In genomic region chr20:35134900-35135299, GRCh38 we compare ENCODE assay signal across 18 cellular contexts. TPM values are rescaled to one million over a fixed set of nuclear protein-coding genes. Genes with fewer than 3 reads are reported as not detected.
A peak's percentile ranks its signal among the peaks of the same experiment; 100 is the strongest.
DNase-seq lines count a peak whose midpoint lies in the region; ATAC-seq, FAIRE-seq and TF ChIP-seq lines count a peak whose summit lies in the region.
"Had no signal": no experiment of that assay in that cellular context is flagged by ENCODE, and none has a peak within 500 bp of the region (broad histone marks: within the 10 kb centered on the region; RNA-seq: fewer than 3 reads in every experiment).

No MANE protein-coding gene starts in this region.

- no peaks in the 10 kb centered on the region for H3K79me2 ChIP-seq in K562 (ENCODE audit: control insufficient read depth, insufficient read depth, low read length)

- no peaks in the 10 kb centered on the region for H3K27me3 ChIP-seq in K562 (ENCODE audit: control insufficient read depth in 2 of 2, insufficient read depth in 2 of 2, low read length in 2 of 2)
- H3K27me3 ChIP-seq in skeletal muscle tissue (ENCODE audit: control insufficient read depth in 3 of 3, insufficient read depth in 3 of 3, low read length in 3 of 3): no peaks in the 10 kb centered on the region
- no peaks in the 10 kb centered on the region for H3K27me3 ChIP-seq in sigmoid colon
- H3K27me3 ChIP-seq: BLaER1, vagina had no signal

- H4K20me1 ChIP-seq in K562 (replicated peaks; ENCODE audit: control insufficient read depth, insufficient read depth, low read length): no peaks in the 10 kb centered on the region
- H4K20me1 ChIP-seq: BLaER1 had no signal

- H2AFZ ChIP-seq in K562 (ENCODE audit: low read depth, low read length): no peak overlapping the region

- H3K4me1 ChIP-seq in A549 (peaks cover 42% of the 10 kb centered on the region), K562 (replicated peaks in 1 of 2; ENCODE audit: control insufficient read depth in 2 of 2, insufficient read depth in 2 of 2, low read length in 2 of 2) (peaks cover 0 to 4% of the 10 kb centered on the region in 2 experiments; a peak in 2 of 5 replicates), skeletal muscle tissue (ENCODE audit: control insufficient read depth in 3 of 3, insufficient read depth in 3 of 3, low read length in 3 of 3) (peaks cover 3 to 11% (median 5%) of the 10 kb centered on the region in 3 donors), sigmoid colon (no peaks in the 10 kb centered on the region)
- H3K4me1 ChIP-seq: BLaER1, vagina had no signal

- H3K9ac ChIP-seq in K562 (ENCODE audit: insufficient read depth in 1 of 2, low read depth in 2 of 2, low read length in 2 of 2) (no peak overlapping the region), skeletal muscle tissue (ENCODE audit: low read depth in 1 of 3, low read length in 3 of 3) (peak overlapping the region in 1 of 3 donors; percentile 8)
- H3K9ac ChIP-seq: BLaER1 had no signal

- DNase-seq in A549 (ENCODE audit: low read depth in 1 of 2, low spot score in 1 of 2) (no peak), K562 (ENCODE audit: extremely low read depth in 1 of 4, low spot score in 3 of 4) (no peak), left ventricle myocardium superior (peak; percentile 67), sigmoid colon (no peak), OCI-M2 (lab: John Stamatoyannopoulos, UW; ENCODE audit: unreplicated experiment) (no peak), DMS79 treated with DMSO at 0.1 percent for 48 hours (lab: John Stamatoyannopoulos, UW) (no peak)
- DNase-seq: EL; foreskin fibroblast; NCI-H526; stimulated activated CD4-positive, alpha-beta T cell treated with anti-CD3 and anti-CD28 coated beads, Interleukin-2, amount 100 ng/mL, for 48 hours; SW 1271 had no signal

- no peak for FAIRE-seq in A549 (lab: Jason Lieb, UNC)
- FAIRE-seq in K562 (lab: Jason Lieb, UNC): no peak
- FAIRE-seq: TTC549 had no signal

- in situ Hi-C loops in K562 (cut with MboI): loop anchor here (25.0 kb wide), 1 partner anchor 302 kb away; the partner anchor contains the start of gene GDF5

- TF ChIP-seq RAD21 in A549 (conservative IDR thresholded peaks at IDR 0.05 in 1 of 2, IDR thresholded peaks at IDR 0.05 in 1 of 2) (no peak), K562 (CRISPR knock-in tag; conservative IDR thresholded peaks at IDR 0.05 in 1 of 2, IDR thresholded peaks at IDR 0.05 in 1 of 2) (no peak)

- no peak overlapping the region for H3K4me3 ChIP-seq in A549
- H3K4me3 ChIP-seq in K562: no peak overlapping the region
- no peak overlapping the region for H3K4me3 ChIP-seq in skeletal muscle tissue (ENCODE audit: low read length in 3 of 3)
- no peak overlapping the region for H3K4me3 ChIP-seq in sigmoid colon
- H3K4me3 ChIP-seq: BLaER1, smooth muscle cell, vagina had no signal

- H3K36me3 ChIP-seq in K562 (ENCODE audit: control insufficient read depth, insufficient read depth, low read length) (peaks cover 40% of the 10 kb centered on the region), skeletal muscle tissue (ENCODE audit: control insufficient read depth in 3 of 3, insufficient read depth in 3 of 3, low read length in 3 of 3) (peaks cover 18 to 27% (median 27%) of the 10 kb centered on the region in 3 donors), sigmoid colon (peaks cover 3 to 87% (median 43%) of the 10 kb centered on the region in 4 donors)

- no peak for TF ChIP-seq POLR2A in A549 (IDR thresholded peaks at IDR 0.05; ENCODE audit: low read length)
- no peak for TF ChIP-seq POLR2A in K562 (conservative IDR thresholded peaks at IDR 0.05)
- TF ChIP-seq POLR2A in sigmoid colon (IDR thresholded peaks at IDR 0.05): no peak

- no peak for TF ChIP-seq CTCF in A549 (IDR thresholded peaks at IDR 0.05)
- no peak for TF ChIP-seq CTCF in K562 (IDR thresholded peaks at IDR 0.05 in 2 of 3, conservative IDR thresholded peaks at IDR 0.05 in 1 of 3; ENCODE audit: insufficient read depth in 2 of 3, low read depth in 1 of 3, low read length in 3 of 3)
- no peak for TF ChIP-seq CTCF in sigmoid colon (IDR thresholded peaks at IDR 0.05)

- intact Hi-C loops in K562 (cut with micrococcal nuclease) (no loop called here), left ventricle myocardium superior (cut with micrococcal nuclease) (no loop called here), sigmoid colon (cut with DNase I) (no loop called here)

- ATAC-seq in A549 (peak in 1 of 2 experiments; percentile 25; a peak in 1 of 6 replicates), K562 (no peak), left ventricle myocardium superior (peak; percentile 78), GM21526 (IDR thresholded peaks at IDR 0.05; ENCODE audit: low FRiP score, unreplicated experiment) (no peak)

- BruUV-seq in K562 (replicated peaks; lab: Mats Ljungman, UMichigan): no TSS peak

- POLR2A ChIA-PET in A549 (lab: Yijun Ruan, JAX): no interaction called here
- POLR2A ChIA-PET in K562 (lab: Yijun Ruan, JAX): no interaction called here

- no peaks in the 10 kb centered on the region for H3K9me1 ChIP-seq in K562 (ENCODE audit: control insufficient read depth, insufficient read depth, low read length)

- H3K4me2 ChIP-seq in A549: no peak overlapping the region
- no peak overlapping the region for H3K4me2 ChIP-seq in K562 (ENCODE audit: insufficient read depth, low read length)
- H3K4me2 ChIP-seq: BLaER1, smooth muscle cell had no signal

- H3K27ac ChIP-seq in A549: peak overlapping the region; percentile 71 to 78
- no peak overlapping the region for H3K27ac ChIP-seq in K562 (ENCODE audit: extremely low read depth, low read depth, low read length)
- H3K27ac ChIP-seq in skeletal muscle tissue (ENCODE audit: low read depth, low read length): peak overlapping the region; percentile 47
- H3K27ac ChIP-seq in sigmoid colon: peak overlapping the region in 2 of 4 donors; percentile 16 to 67
- H3K27ac ChIP-seq: BLaER1, vagina had no signal

- CTCF ChIA-PET in A549 (lab: Yijun Ruan, JAX): interaction anchor here (3.3 kb wide), 1 partner anchor 39 kb away, joined by 14 read pairs; no protein-coding TSS in a partner anchor
- CTCF ChIA-PET in K562 (lab: Yijun Ruan, JAX; ENCODE audit: low intra/inter-chr PET ratio): no interaction called here

- 88% methylated on average over 5 of the region's 5 CpGs for WGBS in A549 (ENCODE audit: missing lambda C conversion rate)
- 93% methylated on average over 5 of the region's 5 CpGs for WGBS in K562 (ENCODE audit: insufficient coverage, low coverage, missing lambda C conversion rate)
- 90 to 93% methylated on average over 5 of the region's 5 CpGs for WGBS in sigmoid colon, 2 donors

- TF ChIP-seq EP300 in A549 (IDR thresholded peaks at IDR 0.05) (no peak), K562 (IDR thresholded peaks at IDR 0.05; ENCODE audit: low read length) (no peak), sigmoid colon (IDR thresholded peaks at IDR 0.05) (no peak)

- no peaks in the 10 kb centered on the region for H3K9me3 ChIP-seq in A549
- H3K9me3 ChIP-seq in K562 (replicated peaks; ENCODE audit: control insufficient read depth, insufficient read depth, low read depth, low read length): no peaks in the 10 kb centered on the region
- H3K9me3 ChIP-seq in skeletal muscle tissue (ENCODE audit: control insufficient read depth in 3 of 3, low read length in 3 of 3): no peaks in the 10 kb centered on the region
- no peaks in the 10 kb centered on the region for H3K9me3 ChIP-seq in sigmoid colon
- H3K9me3 ChIP-seq: BLaER1, Caco-2, vagina had no signal

RNA-seq across cellular contexts. Expression of gene EDEM2, which starts 12.2 kb away (rescaled TPM):
- polyA plus RNA-seq in A549 (2011; rRNA removed): 41.2 and 41.6 TPM in 2 replicates
- polyA plus RNA-seq in A549 (2012; cell fraction: cytosol; rRNA removed): 40.9 and 49.9 TPM in 2 replicates
- polyA plus RNA-seq in A549 (2012; cell fraction: nucleus; rRNA removed): 40.4 and 42.3 TPM in 2 replicates
- 48.9 to 52.0 TPM (median 51.2 TPM) in 3 replicates for polyA plus RNA-seq in A549 (2017; fragmentation: RNase III; extraction: RNeasy Plus Mini Kit Qiagen cat#74134 plus additional on column Dnase treatment)
- polyA minus RNA-seq in A549 (2011; rRNA and poly(A)+ RNA removed): 36.1 and 36.2 TPM in 2 replicates
- 8.9 and 14.8 TPM in 2 replicates for total RNA-seq in K562 (2011; cell fraction: chromatin; rRNA removed; ENCODE audit: low replicate concordance)
- total RNA-seq in K562 (2011; cell fraction: nucleolus; rRNA removed): 12.9 and 17.7 TPM in 2 replicates
- total RNA-seq in K562 (2011; cell fraction: nucleoplasm; rRNA removed): 14.7 and 15.8 TPM in 2 replicates
- total RNA-seq in K562 (2014; rRNA removed): 10.1 and 13.3 TPM in 2 replicates
- 8.6 and 9.7 TPM in 2 replicates for total RNA-seq in K562 (2014; rRNA removed; fragmentation: Illumina TruSeq; extraction: Trizol)
- 10.9 and 11.2 TPM in 2 replicates for total RNA-seq in K562 (2015; rRNA removed; fragmentation: Illumina TruSeq; extraction: Trizol)
- 9.8 and 10.4 TPM in 2 replicates for total RNA-seq in K562 (2021)
- polyA plus RNA-seq in K562 (2011; rRNA removed): 6.9 and 8.8 TPM in 2 replicates
- polyA plus RNA-seq in K562 (2011; cell fraction: cytosol; rRNA removed): 6.7 and 7.4 TPM in 2 replicates
- polyA plus RNA-seq in K562 (2011; cell fraction: nucleus; rRNA removed): 11.6 and 12.1 TPM in 2 replicates
- 12.0 and 25.9 TPM in 2 replicates for polyA plus RNA-seq in K562 (2012)
- polyA plus RNA-seq in K562 (2014; fragmentation: Illumina TruSeq; extraction: Trizol): 10.3 and 11.0 TPM in 2 replicates
- 1 to 10 TPM; 7.3 to 9.1 TPM for polyA plus RNA-seq in K562 (2014; fragmentation: Nextera tagmentation; extraction: Ambion mirVana)
- polyA plus RNA-seq in K562 (2014; rRNA removed): 5.5 and 6.9 TPM in 2 replicates
- 5.5 TPM in 2 replicates for polyA minus RNA-seq in K562 (2011; rRNA and poly(A)+ RNA removed)
- 4.8 and 5.4 TPM in 2 replicates for polyA minus RNA-seq in K562 (2011; cell fraction: cytosol; rRNA and poly(A)+ RNA removed)
- polyA minus RNA-seq in K562 (2011; cell fraction: nucleus; rRNA and poly(A)+ RNA removed): 2.7 and 3.4 TPM in 2 replicates
- 9.7 TPM for total RNA-seq in left ventricle myocardium superior
- total RNA-seq in skeletal muscle tissue: 7.8 TPM
- 10 to 100 TPM in 1 of 4 donors, 1 to 10 TPM in 3; 8.4 to 14.3 (median 8.8) TPM for total RNA-seq in sigmoid colon
- 10 to 100 TPM; 10.8 to 24.9 (median 15.0) TPM for polyA plus RNA-seq in sigmoid colon

RNA-seq across cellular contexts. Expression of gene PROCR, which starts 37.0 kb away (rescaled TPM):
- 123 and 127 TPM in 2 replicates for polyA plus RNA-seq in A549 (2011; rRNA removed)
- polyA plus RNA-seq in A549 (2012; cell fraction: cytosol; rRNA removed): 183 and 229 TPM in 2 replicates
- 195 and 257 TPM in 2 replicates for polyA plus RNA-seq in A549 (2012; cell fraction: nucleus; rRNA removed)
- polyA plus RNA-seq in A549 (2017; fragmentation: RNase III; extraction: RNeasy Plus Mini Kit Qiagen cat#74134 plus additional on column Dnase treatment): 132 to 149 TPM (median 134 TPM) in 3 replicates
- 57.6 and 61.8 TPM in 2 replicates for polyA minus RNA-seq in A549 (2011; rRNA and poly(A)+ RNA removed)
- 2.5 and 7.2 TPM in 2 replicates for total RNA-seq in K562 (2011; cell fraction: chromatin; rRNA removed; ENCODE audit: low replicate concordance)
- total RNA-seq in K562 (2011; cell fraction: nucleolus; rRNA removed): 10.1 and 13.0 TPM in 2 replicates
- 7.0 and 8.1 TPM in 2 replicates for total RNA-seq in K562 (2011; cell fraction: nucleoplasm; rRNA removed)
- total RNA-seq in K562 (2014; rRNA removed): 4.9 and 5.7 TPM in 2 replicates
- total RNA-seq in K562 (2014; rRNA removed; fragmentation: Illumina TruSeq; extraction: Trizol): 3.4 and 3.7 TPM in 2 replicates
- total RNA-seq in K562 (2015; rRNA removed; fragmentation: Illumina TruSeq; extraction: Trizol): 3.8 and 4.0 TPM in 2 replicates
- 4.1 and 4.5 TPM in 2 replicates for total RNA-seq in K562 (2021)
- 5.3 and 7.1 TPM in 2 replicates for polyA plus RNA-seq in K562 (2011; rRNA removed)
- polyA plus RNA-seq in K562 (2011; cell fraction: cytosol; rRNA removed): 6.2 and 20.5 TPM in 2 replicates
- 2.5 and 4.1 TPM in 2 replicates for polyA plus RNA-seq in K562 (2011; cell fraction: nucleus; rRNA removed)
- polyA plus RNA-seq in K562 (2012): 5.5 and 7.4 TPM in 2 replicates
- 3.6 and 4.6 TPM in 2 replicates for polyA plus RNA-seq in K562 (2014; fragmentation: Illumina TruSeq; extraction: Trizol)
- 1 to 10 TPM; 1.6 to 2.6 TPM for polyA plus RNA-seq in K562 (2014; fragmentation: Nextera tagmentation; extraction: Ambion mirVana)
- 6.1 and 9.6 TPM in 2 replicates for polyA plus RNA-seq in K562 (2014; rRNA removed)
- polyA minus RNA-seq in K562 (2011; rRNA and poly(A)+ RNA removed): 2.6 and 3.9 TPM in 2 replicates
- 2.5 and 3.1 TPM in 2 replicates for polyA minus RNA-seq in K562 (2011; cell fraction: cytosol; rRNA and poly(A)+ RNA removed)
- 0.81 and 1.3 TPM in 2 replicates for polyA minus RNA-seq in K562 (2011; cell fraction: nucleus; rRNA and poly(A)+ RNA removed)
- 9.5 TPM for total RNA-seq in left ventricle myocardium superior
- 50.6 TPM for total RNA-seq in skeletal muscle tissue
- total RNA-seq in sigmoid colon: 10 to 100 TPM; 12.4 to 53.5 (median 33.8) TPM
- 10 to 100 TPM; 12.9 to 22.8 (median 17.6) TPM for polyA plus RNA-seq in sigmoid colon

RNA-seq across cellular contexts. Expression of gene TRPC4AP, which starts 42.3 kb away (rescaled TPM):
- 55.3 and 64.6 TPM in 2 replicates for polyA plus RNA-seq in A549 (2011; rRNA removed)
- 51.8 and 65.8 TPM in 2 replicates for polyA plus RNA-seq in A549 (2012; cell fraction: cytosol; rRNA removed)
- 118 and 120 TPM in 2 replicates for polyA plus RNA-seq in A549 (2012; cell fraction: nucleus; rRNA removed)
- 49.5 to 51.4 TPM (median 50.7 TPM) in 3 replicates for polyA plus RNA-seq in A549 (2017; fragmentation: RNase III; extraction: RNeasy Plus Mini Kit Qiagen cat#74134 plus additional on column Dnase treatment)
- 70.9 and 76.2 TPM in 2 replicates for polyA minus RNA-seq in A549 (2011; rRNA and poly(A)+ RNA removed)
- total RNA-seq in K562 (2011; cell fraction: chromatin; rRNA removed; ENCODE audit: low replicate concordance): 144 and 200 TPM in 2 replicates
- total RNA-seq in K562 (2011; cell fraction: nucleolus; rRNA removed): 104 and 109 TPM in 2 replicates
- total RNA-seq in K562 (2011; cell fraction: nucleoplasm; rRNA removed): 81.8 and 94.8 TPM in 2 replicates
- 27.8 and 30.4 TPM in 2 replicates for total RNA-seq in K562 (2014; rRNA removed)
- total RNA-seq in K562 (2014; rRNA removed; fragmentation: Illumina TruSeq; extraction: Trizol): 30.8 and 31.4 TPM in 2 replicates
- total RNA-seq in K562 (2015; rRNA removed; fragmentation: Illumina TruSeq; extraction: Trizol): 33.2 and 33.3 TPM in 2 replicates
- total RNA-seq in K562 (2021): 52.4 and 55.9 TPM in 2 replicates
- polyA plus RNA-seq in K562 (2011; rRNA removed): 70.3 and 92.0 TPM in 2 replicates
- 72.8 and 74.0 TPM in 2 replicates for polyA plus RNA-seq in K562 (2011; cell fraction: cytosol; rRNA removed)
- polyA plus RNA-seq in K562 (2011; cell fraction: nucleus; rRNA removed): 202 and 245 TPM in 2 replicates
- polyA plus RNA-seq in K562 (2012): 41.4 and 126 TPM in 2 replicates
- polyA plus RNA-seq in K562 (2014; fragmentation: Illumina TruSeq; extraction: Trizol): 49.1 and 53.7 TPM in 2 replicates
- 1 to 10 TPM; 2.3 to 3.6 TPM for polyA plus RNA-seq in K562 (2014; fragmentation: Nextera tagmentation; extraction: Ambion mirVana)
- 54.4 and 55.0 TPM in 2 replicates for polyA plus RNA-seq in K562 (2014; rRNA removed)
- polyA minus RNA-seq in K562 (2011; rRNA and poly(A)+ RNA removed): 79.0 and 79.5 TPM in 2 replicates
- polyA minus RNA-seq in K562 (2011; cell fraction: cytosol; rRNA and poly(A)+ RNA removed): 42.6 and 43.7 TPM in 2 replicates
- 37.8 and 72.4 TPM in 2 replicates for polyA minus RNA-seq in K562 (2011; cell fraction: nucleus; rRNA and poly(A)+ RNA removed)
- 33.7 TPM for total RNA-seq in left ventricle myocardium superior
- total RNA-seq in skeletal muscle tissue: 49.6 TPM
- total RNA-seq in sigmoid colon: 10 to 100 TPM; 41.8 to 61.8 (median 48.6) TPM
- polyA plus RNA-seq in sigmoid colon: 10 to 100 TPM; 24.0 to 45.3 (median 26.8) TPM
